Comparison of ENCODE assay signal across 21 cellular contexts in genomic region chr15:69011641-69012040, GRCh38. TPM values are rescaled to one million over a fixed set of nuclear protein-coding genes. Genes with fewer than 3 reads are reported as not detected.
DNase-seq lines count a peak whose midpoint lies in the region; ATAC-seq and TF ChIP-seq lines count a peak whose summit lies in the region.
"Had no signal": no experiment of that assay in that cellular context is flagged by ENCODE, and none has a peak within 500 bp of the region (broad histone marks: within the 10 kb centered on the region; RNA-seq: fewer than 3 reads in every experiment).

No MANE protein-coding gene starts in this region.

- H3K4me2 ChIP-seq in parathyroid adenoma (ENCODE audit: low read length), result no peak overlapping the region
- H3K4me2 ChIP-seq: A549 had no signal

- H3K4me1 ChIP-seq in heart left ventricle, result no peaks in the 10 kb centered on the region
- H3K4me1 ChIP-seq in esophagus muscularis mucosa, result no peaks in the 10 kb centered on the region
- peaks cover 18% of the 10 kb centered on the region for H3K4me1 ChIP-seq in parathyroid adenoma
- H3K4me1 ChIP-seq: HAP-1 had no signal

- TF ChIP-seq EP300 in esophagus muscularis mucosa (IDR thresholded peaks at IDR 0.05), result no peak

- TF ChIP-seq POLR2A in heart left ventricle (IDR thresholded peaks at IDR 0.05), result no peak
- TF ChIP-seq POLR2A in esophagus muscularis mucosa (IDR thresholded peaks at IDR 0.05; ENCODE audit: low read depth), result no peak

- DNase-seq in cardiac septum (ENCODE audit: low spot score), result peak; percentile 15
- DNase-seq in heart left ventricle, result no peak
- DNase-seq in esophagus muscularis mucosa (ENCODE audit: extremely low spot score), result peak; percentile 24
- no peak for DNase-seq in posterior vena cava (ENCODE audit: low spot score)
- DNase-seq in activated T-cell treated with anti-CD3 and anti-CD28 coated beads, Interleukin-2, amount 50 U/mL, for 24 hours, result no peak
- DNase-seq: 8988T; ACHN; C1 segment of cervical spinal cord; Calu3; CD4-positive, alpha-beta memory T cell; COR-L47; DMS53; DMS79 treated with DMSO at 0.1 percent for 48 hours; GF-D8; GOT3; HFFc6 had no signal

- no peaks in the 10 kb centered on the region for H3K4me1 Mint-ChIP-seq in activated T-cell treated with anti-CD3 and anti-CD28 coated beads, Interleukin-2, amount 50 U/mL, for 24 hours (ENCODE audit: low read depth)
- H3K4me1 Mint-ChIP-seq: CD4-positive, alpha-beta memory T cell had no signal

- TF ChIP-seq CTCF in heart left ventricle (IDR thresholded peaks at IDR 0.05) (no peak), esophagus muscularis mucosa (IDR thresholded peaks at IDR 0.05) (no peak), parathyroid adenoma (IDR thresholded peaks at IDR 0.05) (no peak)

- intact Hi-C loops in cardiac septum (cut with DNase I) (no loop called here), heart left ventricle (cut with DNase I) (no loop called here), esophagus muscularis mucosa (cut with DNase I) (no loop called here), posterior vena cava (cut with DNase I) (loop anchor here in 1 of 2 donors (10.0 kb wide), 1 partner anchor 267 kb away; no protein-coding TSS in a partner anchor)

- no peak overlapping the region for H3K27ac Mint-ChIP-seq in activated T-cell treated with anti-CD3 and anti-CD28 coated beads, Interleukin-2, amount 50 U/mL, for 24 hours
- H3K27ac Mint-ChIP-seq: CD4-positive, alpha-beta memory T cell; HFFc6 had no signal

- H2AFZ ChIP-seq in parathyroid adenoma, result no peak overlapping the region

- H3K36me3 ChIP-seq in heart left ventricle (no peaks in the 10 kb centered on the region), esophagus muscularis mucosa (no peaks in the 10 kb centered on the region), parathyroid adenoma (ENCODE audit: control insufficient read depth, insufficient read depth, low read length) (no peaks in the 10 kb centered on the region)
- H3K36me3 ChIP-seq: HAP-1 had no signal

- peaks cover 22% of the 10 kb centered on the region for H3K9me3 Mint-ChIP-seq in activated T-cell treated with anti-CD3 and anti-CD28 coated beads, Interleukin-2, amount 50 U/mL, for 24 hours

- 88 to 93% (median 88%) methylated on average over 3 of the region's 3 CpGs for WGBS in heart left ventricle, 4 donors
- WGBS in esophagus muscularis mucosa, result 86% methylated on average over 3 of the region's 3 CpGs

- H3K27me3 Mint-ChIP-seq in activated T-cell treated with anti-CD3 and anti-CD28 coated beads, Interleukin-2, amount 50 U/mL, for 24 hours, result peaks cover 28% of the 10 kb centered on the region

- H3K27me3 ChIP-seq in heart left ventricle, result no peaks in the 10 kb centered on the region
- H3K27me3 ChIP-seq in esophagus muscularis mucosa, result peaks cover 0 to 13% (median 0%) of the 10 kb centered on the region in 4 donors
- no peaks in the 10 kb centered on the region for H3K27me3 ChIP-seq in parathyroid adenoma (ENCODE audit: control insufficient read depth, insufficient read depth, low read length)

- peaks cover 5% of the 10 kb centered on the region for H3K36me3 Mint-ChIP-seq in activated T-cell treated with anti-CD3 and anti-CD28 coated beads, Interleukin-2, amount 50 U/mL, for 24 hours (ENCODE audit: low read depth)

- H3K9me3 ChIP-seq in heart left ventricle (peaks cover 0 to 33% (median 18%) of the 10 kb centered on the region in 12 donors), esophagus muscularis mucosa (peaks cover 0 to 26% (median 19%) of the 10 kb centered on the region in 4 donors), parathyroid adenoma (ENCODE audit: control insufficient read depth, low read length) (peaks cover 3% of the 10 kb centered on the region)
- H3K9me3 ChIP-seq: A549 had no signal

- H3K9ac ChIP-seq in parathyroid adenoma, result no peak overlapping the region

- no peak overlapping the region for H3K4me3 ChIP-seq in heart left ventricle
- H3K4me3 ChIP-seq in esophagus muscularis mucosa, result no peak overlapping the region
- no peak overlapping the region for H3K4me3 ChIP-seq in parathyroid adenoma (ENCODE audit: low read depth, low read length)
- H3K4me3 ChIP-seq: A549, HAP-1 had no signal

- H3K4me3 Mint-ChIP-seq in activated T-cell treated with anti-CD3 and anti-CD28 coated beads, Interleukin-2, amount 50 U/mL, for 24 hours, result no peak overlapping the region
- H3K4me3 Mint-ChIP-seq: CD4-positive, alpha-beta memory T cell; HFFc6 had no signal

- no peak for ATAC-seq in heart left ventricle
- ATAC-seq: A549 had no signal

- H3K27ac ChIP-seq in heart left ventricle (no peak overlapping the region), esophagus muscularis mucosa (replicated peaks in 1 of 4) (no peak overlapping the region), parathyroid adenoma (peak overlapping the region; percentile 90)
- H3K27ac ChIP-seq: A549 had no signal

- H3K79me2 ChIP-seq in parathyroid adenoma, result no peaks in the 10 kb centered on the region

RNA-seq across cellular contexts. Expression of gene NOX5, which starts 2.9 kb away (rescaled TPM):
- total RNA-seq in cardiac septum (not detected), heart left ventricle (under 1 TPM in 3 of 9 donors, not detected in 6; 0.02 to 0.29 (median 0.08) TPM), esophagus muscularis mucosa (under 1 TPM; under 0.01 to 0.66 (median 0.34) TPM), posterior vena cava (under 1 TPM; 0.09 to 0.10 TPM)
- under 1 TPM; 0.03 to 0.04 TPM for polyA plus RNA-seq in heart left ventricle
- total RNA-seq: Daoy, G401 had no signal
- polyA plus RNA-seq: CD4-positive, alpha-beta memory T cell had no signal

Comparison
In these comparisons a context has a peak if more than half of its experiments do, and no peak if none do; other contexts are left out.
1. DNase-seq: peak in cardiac septum (single experiment) and esophagus muscularis mucosa (single experiment); none in heart left ventricle (0 of 5), posterior vena cava (single experiment) and activated T-cell treated with anti-CD3 and anti-CD28 coated beads, Interleukin-2, amount 50 U/mL, for 24 hours (single experiment).